In genomic region chr3:194300392-194300758, GRCh38 we compare ENCODE assay signal across 1 cellular context.
A peak's percentile ranks its signal among the peaks of the same experiment; 100 is the strongest.
TF ChIP-seq lines count a peak whose summit lies in the region.

No MANE protein-coding gene starts in this region.

TF ChIP-seq in HepG2, 621 proteins besides CTCF, POLR2A, EP300 and RAD21 (continued from another document and continues in another):
- TF ChIP-seq ATF3 (CRISPR knock-in tag; IDR thresholded peaks at IDR 0.05) (peak; percentile 98), ZNF619 (CRISPR knock-in tag; IDR thresholded peaks at IDR 0.05) (no peak), ZNF543 (CRISPR knock-in tag; IDR thresholded peaks at IDR 0.05) (no peak), KLF11 (CRISPR knock-in tag; IDR thresholded peaks at IDR 0.05) (no peak), ZNF225 (CRISPR knock-in tag; IDR thresholded peaks at IDR 0.05) (no peak), RARA (CRISPR knock-in tag; IDR thresholded peaks at IDR 0.05) (no peak), ZNF138 (CRISPR knock-in tag; IDR thresholded peaks at IDR 0.05; ENCODE audit: low read depth) (no peak), BRD4 (CRISPR knock-in tag; IDR thresholded peaks at IDR 0.05) (no peak), TP53 (CRISPR knock-in tag; conservative IDR thresholded peaks at IDR 0.05) (no peak), ZNF512 (CRISPR knock-in tag; IDR thresholded peaks at IDR 0.05) (no peak), MXD1 (CRISPR knock-in tag; IDR thresholded peaks at IDR 0.05) (no peak), ZNF704 (CRISPR knock-in tag; IDR thresholded peaks at IDR 0.05; ENCODE audit: borderline replicate concordance) (no peak), MTERF4 (CRISPR knock-in tag; IDR thresholded peaks at IDR 0.05) (no peak), NFE2L2 (IDR thresholded peaks at IDR 0.05; ENCODE audit: low read length) (no peak), ZNF7 (CRISPR knock-in tag; IDR thresholded peaks at IDR 0.05) (no peak), ZNF563 (CRISPR knock-in tag; IDR thresholded peaks at IDR 0.05) (no peak), ZNF720 (CRISPR knock-in tag; IDR thresholded peaks at IDR 0.05) (no peak), MAX (IDR thresholded peaks at IDR 0.05) (peak; percentile 41; the same call in 1 of the 2 replicates), PHF21A (CRISPR knock-in tag; IDR thresholded peaks at IDR 0.05) (no peak), FOXC1 (CRISPR knock-in tag; IDR thresholded peaks at IDR 0.05; ENCODE audit: borderline replicate concordance) (no peak), REPIN1 (CRISPR knock-in tag; IDR thresholded peaks at IDR 0.05; ENCODE audit: borderline replicate concordance, low read depth) (no peak), JUND (CRISPR knock-in tag; IDR thresholded peaks at IDR 0.05) (no peak), ZBTB42 (CRISPR knock-in tag; IDR thresholded peaks at IDR 0.05) (no peak), HNRNPH1 (optimal IDR thresholded peaks at IDR 0.05; ENCODE audit: low read depth, low read length) (no peak), FIP1L1 (IDR thresholded peaks at IDR 0.05; ENCODE audit: borderline replicate concordance, insufficient read depth, low read depth, low read length) (no peak), ELK4 (CRISPR knock-in tag; IDR thresholded peaks at IDR 0.05; ENCODE audit: borderline replicate concordance) (no peak), ZNF354B (CRISPR knock-in tag; IDR thresholded peaks at IDR 0.05) (no peak), ZFP36L2 (CRISPR knock-in tag; IDR thresholded peaks at IDR 0.05) (no peak), ZNF644 (CRISPR knock-in tag; IDR thresholded peaks at IDR 0.05; ENCODE audit: low read depth) (peak; percentile 67; the same call in 1 of the 2 replicates), SIX4 (CRISPR knock-in tag; IDR thresholded peaks at IDR 0.05) (no peak), ZNF446 (CRISPR knock-in tag; IDR thresholded peaks at IDR 0.05) (no peak), NCOA5 (CRISPR knock-in tag; IDR thresholded peaks at IDR 0.05) (no peak), IKZF4 (CRISPR knock-in tag; IDR thresholded peaks at IDR 0.05; ENCODE audit: borderline replicate concordance, low read depth, not compliant biosample characterization) (no peak), ZNF570 (CRISPR knock-in tag; IDR thresholded peaks at IDR 0.05; ENCODE audit: borderline replicate concordance) (no peak), ZNF691 (CRISPR knock-in tag; IDR thresholded peaks at IDR 0.05; ENCODE audit: borderline replicate concordance, low read depth) (no peak), CEBPB (IDR thresholded peaks at IDR 0.05; ENCODE audit: borderline replicate concordance, low read depth, low read length) (peak; percentile 98), ZNF687 (CRISPR knock-in tag; IDR thresholded peaks at IDR 0.05) (peak; percentile 51), ZNF335 (CRISPR knock-in tag; IDR thresholded peaks at IDR 0.05) (no peak), ZNF614 (CRISPR knock-in tag; IDR thresholded peaks at IDR 0.05; ENCODE audit: borderline replicate concordance) (no peak), KDM5A (IDR thresholded peaks at IDR 0.05; ENCODE audit: borderline replicate concordance, low read length) (no peak), DBP (CRISPR knock-in tag; IDR thresholded peaks at IDR 0.05; ENCODE audit: not compliant biosample characterization) (no peak), ZNF329 (CRISPR knock-in tag; IDR thresholded peaks at IDR 0.05; ENCODE audit: low read depth) (peak; percentile 94), FUBP1 (CRISPR knock-in tag; IDR thresholded peaks at IDR 0.05; ENCODE audit: borderline replicate concordance) (no peak), GMEB1 (CRISPR knock-in tag; IDR thresholded peaks at IDR 0.05; ENCODE audit: borderline replicate concordance) (no peak), SMC3 (IDR thresholded peaks at IDR 0.05; ENCODE audit: low read length) (peak; percentile 5; the same call in 1 of the 2 replicates), MTA1 (CRISPR knock-in tag; IDR thresholded peaks at IDR 0.05; ENCODE audit: borderline replicate concordance) (no peak), GLI4 (CRISPR knock-in tag; IDR thresholded peaks at IDR 0.05; ENCODE audit: borderline replicate concordance) (no peak), NFYC (CRISPR knock-in tag; IDR thresholded peaks at IDR 0.05) (no peak), ZNF207 (IDR thresholded peaks at IDR 0.05; ENCODE audit: borderline replicate concordance) (no peak), KLF16 (CRISPR knock-in tag; IDR thresholded peaks at IDR 0.05) (no peak), YEATS4 (CRISPR knock-in tag; IDR thresholded peaks at IDR 0.05; ENCODE audit: borderline replicate concordance) (no peak), ATF6 (CRISPR knock-in tag; conservative IDR thresholded peaks at IDR 0.05) (no peak), ZNF333 (CRISPR knock-in tag; IDR thresholded peaks at IDR 0.05; ENCODE audit: borderline replicate concordance) (no peak)
